In the genomic region with DNA sequence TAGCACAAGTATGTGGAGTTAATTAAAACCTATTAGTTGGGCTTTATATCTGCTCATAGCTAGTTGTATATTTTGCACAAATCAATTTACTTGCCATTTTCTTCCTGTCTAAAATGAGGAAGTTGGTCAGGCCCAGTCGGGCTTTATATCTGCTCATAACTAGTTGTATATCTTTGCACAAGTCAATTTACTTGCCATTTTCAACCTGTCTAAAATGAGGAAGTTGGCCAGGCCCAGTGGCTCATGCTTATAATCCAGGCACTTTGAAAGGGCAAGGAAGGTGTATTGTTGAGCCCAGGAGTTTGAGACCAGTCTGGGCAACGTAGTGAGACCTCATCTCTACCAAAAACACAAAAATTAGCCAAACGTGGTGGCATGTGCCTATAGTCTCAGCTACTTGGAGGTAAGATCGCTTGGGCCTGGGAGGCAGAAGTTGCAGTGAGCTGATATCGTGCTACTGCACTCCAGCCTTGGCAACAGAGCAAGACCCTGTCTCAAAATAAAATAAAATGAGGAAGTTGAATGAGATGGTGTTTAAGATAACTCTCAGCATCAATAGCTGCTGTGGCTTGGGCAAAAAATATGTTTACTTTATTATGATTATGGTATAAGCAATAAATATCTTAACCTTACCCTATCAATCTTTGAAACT, we compare ENCODE assay signal across 21 cellular contexts.
"Had no signal": no experiment of that assay in that cellular context is flagged by ENCODE, and none has a peak within 500 bp of the region (broad histone marks: within the 10 kb centered on the region; RNA-seq: fewer than 3 reads in every experiment).

No MANE protein-coding gene starts in this region.

- H3K9me3 Mint-ChIP-seq: activated CD4-positive, alpha-beta T cell treated with anti-CD3 and anti-CD28 coated beads, Interleukin-2, amount 10 ng/mL, durations not matched to agents 7 days and 5 days had no signal

- H3K36me3 ChIP-seq: colonic mucosa, esophagus muscularis mucosa, left lung, sigmoid colon, spleen, tibial nerve, uterus had no signal

- H3K27me3 ChIP-seq: body of pancreas, colonic mucosa, esophagus muscularis mucosa, left lung, sigmoid colon, spleen, tibial nerve, uterus had no signal

- H3K27me3 Mint-ChIP-seq: activated B cell treated with CpG ODN at 0.5 μM for 24 hours; activated CD4-positive, alpha-beta T cell treated with anti-CD3 and anti-CD28 coated beads, Interleukin-2, amount 10 ng/mL, durations not matched to agents 7 days and 5 days; activated naive CD8-positive, alpha-beta T cell treated with anti-CD3 and anti-CD28 coated beads for 36 hours; naive thymus-derived CD4-positive, alpha-beta T cell had no signal

- H3K4me1 Mint-ChIP-seq: activated CD4-positive, alpha-beta T cell treated with anti-CD3 and anti-CD28 coated beads, Interleukin-2, amount 10 ng/mL, durations not matched to agents 7 days and 5 days; activated naive CD8-positive, alpha-beta T cell treated with anti-CD3 and anti-CD28 coated beads for 36 hours; naive thymus-derived CD4-positive, alpha-beta T cell had no signal

- DNase-seq: activated B cell treated with CpG ODN at 0.5 μM for 24 hours; activated CD4-positive, alpha-beta T cell treated with anti-CD3 and anti-CD28 coated beads, Interleukin-2, amount 10 ng/mL, durations not matched to agents 7 days and 5 days; activated CD8-positive, alpha-beta memory T cell treated with anti-CD3 and anti-CD28 coated beads for 24 hours; activated naive CD8-positive, alpha-beta T cell treated with anti-CD3 and anti-CD28 coated beads for 36 hours; amygdala; body of pancreas; central memory CD4-positive, alpha-beta T cell; colonic mucosa; hypothalamus; kidney; left lung; naive thymus-derived CD4-positive, alpha-beta T cell; sigmoid colon; spleen; stimulated activated CD4-positive, alpha-beta T cell treated with anti-CD3 and anti-CD28 coated beads, Interleukin-1b, Interleukin-23, amount 100 ng/mL, for 48 hours; T1000; uterus had no signal

- H3K9ac ChIP-seq: parathyroid adenoma had no signal

- H2AFZ ChIP-seq: parathyroid adenoma had no signal

- H3K79me2 ChIP-seq: parathyroid adenoma had no signal

- FAIRE-seq: kidney had no signal

- H3K36me3 Mint-ChIP-seq: activated naive CD8-positive, alpha-beta T cell treated with anti-CD3 and anti-CD28 coated beads for 36 hours; naive thymus-derived CD4-positive, alpha-beta T cell had no signal

- H3K27ac ChIP-seq: body of pancreas, colonic mucosa, esophagus muscularis mucosa, left lung, parathyroid adenoma, sigmoid colon, spleen, tibial nerve, uterus had no signal

- H3K9me3 ChIP-seq: body of pancreas, colonic mucosa, esophagus muscularis mucosa, left lung, sigmoid colon, spleen, tibial nerve, uterus had no signal

- H3K27ac Mint-ChIP-seq: activated B cell treated with CpG ODN at 0.5 μM for 24 hours; activated CD4-positive, alpha-beta T cell treated with anti-CD3 and anti-CD28 coated beads, Interleukin-2, amount 10 ng/mL, durations not matched to agents 7 days and 5 days; activated naive CD8-positive, alpha-beta T cell treated with anti-CD3 and anti-CD28 coated beads for 36 hours; activated T-helper 1 cell treated with anti-CD3 and anti-CD28 coated beads, Interleukin-12 subunit alpha, Interleukin-12 subunit beta, Interleukin-2, Interleukin-4 antibody, amounts not matched to agents 30 ng/mL and 10 ng/mL and 1 ng/mL, durations not matched to agents 14 hours and 24 hours and 36 hours; naive thymus-derived CD4-positive, alpha-beta T cell had no signal

- H3K4me1 ChIP-seq: body of pancreas, colonic mucosa, esophagus muscularis mucosa, left lung, parathyroid adenoma, sigmoid colon, spleen, tibial nerve, uterus had no signal

- H3K4me3 Mint-ChIP-seq: activated B cell treated with CpG ODN at 0.5 μM for 24 hours; activated CD4-positive, alpha-beta T cell treated with anti-CD3 and anti-CD28 coated beads, Interleukin-2, amount 10 ng/mL, durations not matched to agents 7 days and 5 days; activated naive CD8-positive, alpha-beta T cell treated with anti-CD3 and anti-CD28 coated beads for 36 hours; activated T-helper 1 cell treated with anti-CD3 and anti-CD28 coated beads, Interleukin-12 subunit alpha, Interleukin-12 subunit beta, Interleukin-2, Interleukin-4 antibody, amounts not matched to agents 30 ng/mL and 10 ng/mL and 1 ng/mL, durations not matched to agents 14 hours and 24 hours and 36 hours; naive thymus-derived CD4-positive, alpha-beta T cell had no signal

- H3K4me3 ChIP-seq: body of pancreas, colonic mucosa, esophagus muscularis mucosa, left lung, sigmoid colon, spleen, tibial nerve, uterus had no signal

- ATAC-seq: body of pancreas; left lung; naive thymus-derived CD4-positive, alpha-beta T cell had no signal
